ENCODE assay signal across 8 cellular contexts in the genomic region with DNA sequence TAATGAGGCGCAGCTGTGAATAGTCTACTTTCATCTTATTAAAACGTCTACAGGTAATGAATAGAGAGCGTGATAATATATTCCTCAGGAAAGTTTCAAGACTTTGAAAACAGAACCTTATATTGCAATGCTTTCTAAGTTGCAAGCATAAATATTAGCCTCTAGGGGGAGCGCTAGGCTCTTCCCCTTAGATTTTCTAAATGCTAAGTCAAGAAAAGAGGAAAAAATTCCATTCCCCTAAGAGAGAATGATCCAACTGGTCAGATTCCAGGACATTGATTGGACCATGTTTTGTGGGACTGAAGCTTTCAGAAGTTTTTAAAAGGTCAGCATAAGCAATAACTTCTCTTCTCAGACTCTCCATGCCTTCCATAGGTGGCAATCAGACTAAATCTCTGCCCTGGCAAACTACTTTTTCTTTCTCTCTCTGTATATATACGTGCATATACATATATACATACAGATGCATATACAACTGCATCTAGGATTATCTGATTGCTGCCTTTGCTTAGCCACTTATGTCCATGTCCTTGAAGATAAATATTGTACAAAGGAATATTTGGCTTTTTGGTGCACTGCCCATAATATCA.
DNase-seq lines count a peak whose midpoint lies in the region; ATAC-seq and TF ChIP-seq lines count a peak whose summit lies in the region.

No MANE protein-coding gene starts in this region.

- H3K4me1 Mint-ChIP-seq in activated T-cell treated with anti-CD3 and anti-CD28 coated beads, Interleukin-2, amount 50 U/mL, for 4 hours (ENCODE audit: low read depth): peaks cover 95% of the 10 kb centered on the region

- H3K27me3 ChIP-seq in mammary epithelial cell (ENCODE audit: insufficient read depth, low read length): no peaks in the 10 kb centered on the region
- no peaks in the 10 kb centered on the region for H3K27me3 ChIP-seq in upper lobe of right lung

- H3K27me3 Mint-ChIP-seq in activated T-cell treated with anti-CD3 and anti-CD28 coated beads, Interleukin-2, amount 50 U/mL, for 4 hours (ENCODE audit: low read depth): no peaks in the 10 kb centered on the region

- peaks cover 16% of the 10 kb centered on the region for H3K36me3 Mint-ChIP-seq in activated T-cell treated with anti-CD3 and anti-CD28 coated beads, Interleukin-2, amount 50 U/mL, for 4 hours (ENCODE audit: insufficient read depth)

- 24% methylated on average over 5 of the region's 5 CpGs for WGBS in mammary epithelial cell (ENCODE audit: low coverage, missing lambda C conversion rate)

- H3K9me3 ChIP-seq in mammary epithelial cell (replicated peaks; ENCODE audit: insufficient read depth, low read length): no peaks in the 10 kb centered on the region
- H3K9me3 ChIP-seq in upper lobe of right lung: no peaks in the 10 kb centered on the region

- dilution Hi-C loops in mammary epithelial cell (cut with HindIII; ENCODE audit: low sequenced_read_pairs): no loop called here

- no peaks in the 10 kb centered on the region for H4K20me1 ChIP-seq in mammary epithelial cell (ENCODE audit: insufficient read depth, low read length)

- peak overlapping the region; percentile 52 for H3K4me3 Mint-ChIP-seq in activated T-cell treated with anti-CD3 and anti-CD28 coated beads, Interleukin-2, amount 50 U/mL, for 4 hours

- H3K79me2 ChIP-seq in mammary epithelial cell (ENCODE audit: insufficient read depth, low read length): peaks cover 99% of the 10 kb centered on the region

- no peak overlapping the region for H3K9ac ChIP-seq in mammary epithelial cell (ENCODE audit: insufficient read depth, low read length)

- peak overlapping the region; percentile 70 for H3K4me2 ChIP-seq in mammary epithelial cell (ENCODE audit: insufficient read depth, low read depth, low read length)

- H3K36me3 ChIP-seq in mammary epithelial cell (ENCODE audit: insufficient read depth, low read length): no peaks in the 10 kb centered on the region
- no peaks in the 10 kb centered on the region for H3K36me3 ChIP-seq in upper lobe of right lung

- CTCF ChIA-PET in mammary epithelial cell (lab: Charles Lee; ENCODE audit: low non-redundant PET): interaction anchor here (0.6 kb wide), 1 partner anchor 53 kb away, joined by 3 read pairs; no protein-coding TSS in a partner anchor

- H3K27ac ChIP-seq in mammary epithelial cell (ENCODE audit: insufficient read depth, low read depth, low read length) (peak overlapping the region; percentile 32), upper lobe of right lung (no peak overlapping the region)

- H3K4me3 ChIP-seq in mammary epithelial cell (replicated peaks in 1 of 3; ENCODE audit: insufficient read depth in 1 of 3, low read depth in 2 of 3, low read length in 3 of 3) (peak overlapping the region in 1 of 3 experiments; percentile 24), upper lobe of right lung (no peak overlapping the region)

- in situ Hi-C loops in mammary epithelial cell (cut with MboI; ENCODE audit: low sequenced_read_pairs in 2 of 2): loop anchor here (10.0 to 25.0 kb wide), 3 partner anchors 52 to 492 kb away; partner anchors contain the start of gene INPP4B (in 2 of the 2)

- TF ChIP-seq CTCF in mammary epithelial cell (conservative IDR thresholded peaks at IDR 0.05 in 1 of 2, IDR thresholded peaks at IDR 0.05 in 1 of 2; ENCODE audit: extremely low read depth in 1 of 2, insufficient read depth in 1 of 2, low read depth in 1 of 2, low read length in 2 of 2): peak; percentile 83 to 91
- peak; percentile 94 for TF ChIP-seq CTCF in upper lobe of right lung (IDR thresholded peaks at IDR 0.05)

- intact Hi-C loops in mammary epithelial cell (cut with micrococcal nuclease) (loop anchor here (1.0 kb wide), 5 partner anchors 26 to 487 kb away; no protein-coding TSS in a partner anchor), upper lobe of right lung (cut with DNase I) (no loop called here)

- peaks cover 33% of the 10 kb centered on the region for H3K4me1 ChIP-seq in mammary epithelial cell (ENCODE audit: insufficient read depth, low read length)
- H3K4me1 ChIP-seq in upper lobe of right lung: peaks cover 37% of the 10 kb centered on the region

- no peak for DNase-seq in activated T-cell treated with anti-CD3 and anti-CD28 coated beads, Interleukin-2, amount 50 U/mL, for 4 hours
- no peak for DNase-seq in activated T-cell treated with anti-CD3 and anti-CD28 coated beads for 4 hours
- DNase-seq in NOMO-1 treated with dmso at 0.1 percent for 144 hours (lab: John Stamatoyannopoulos, UW; ENCODE audit: unreplicated experiment): peak; percentile 9
- peak; percentile 59 for DNase-seq in mammary epithelial cell
- peak; percentile 72 for DNase-seq in left kidney (ENCODE audit: low read depth, low spot score)
- DNase-seq in upper lobe of right lung: no peak

- H2AFZ ChIP-seq in mammary epithelial cell (ENCODE audit: low read depth, low read length): no peak overlapping the region

- peak in 1 of 2 donors; percentile 27 for ATAC-seq in activated T-cell treated with anti-CD3 and anti-CD28 coated beads, Interleukin-2, amount 50 U/mL, for 4 hours
- ATAC-seq in HG02798 (IDR thresholded peaks at IDR 0.05; ENCODE audit: poor library complexity, unreplicated experiment) (peak; percentile 45), upper lobe of right lung (peak; percentile 78), HG02840 (IDR thresholded peaks at IDR 0.05; ENCODE audit: low FRiP score, unreplicated experiment) (no peak)

- no peaks in the 10 kb centered on the region for H3K9me3 Mint-ChIP-seq in activated T-cell treated with anti-CD3 and anti-CD28 coated beads, Interleukin-2, amount 50 U/mL, for 4 hours

- no TSS peak for BruUV-seq in mammary epithelial cell (replicated peaks; lab: Mats Ljungman, UMichigan)

Comparison
In these comparisons a context has a peak if more than half of its experiments do, and no peak if none do; other contexts are left out.
1. DNase-seq: peak in NOMO-1 treated with dmso at 0.1 percent for 144 hours (single experiment), mammary epithelial cell (single experiment) and left kidney (single experiment); none in activated T-cell treated with anti-CD3 and anti-CD28 coated beads, Interleukin-2, amount 50 U/mL, for 4 hours (single experiment), activated T-cell treated with anti-CD3 and anti-CD28 coated beads for 4 hours (single experiment) and upper lobe of right lung (single experiment).